In the genomic region with DNA sequence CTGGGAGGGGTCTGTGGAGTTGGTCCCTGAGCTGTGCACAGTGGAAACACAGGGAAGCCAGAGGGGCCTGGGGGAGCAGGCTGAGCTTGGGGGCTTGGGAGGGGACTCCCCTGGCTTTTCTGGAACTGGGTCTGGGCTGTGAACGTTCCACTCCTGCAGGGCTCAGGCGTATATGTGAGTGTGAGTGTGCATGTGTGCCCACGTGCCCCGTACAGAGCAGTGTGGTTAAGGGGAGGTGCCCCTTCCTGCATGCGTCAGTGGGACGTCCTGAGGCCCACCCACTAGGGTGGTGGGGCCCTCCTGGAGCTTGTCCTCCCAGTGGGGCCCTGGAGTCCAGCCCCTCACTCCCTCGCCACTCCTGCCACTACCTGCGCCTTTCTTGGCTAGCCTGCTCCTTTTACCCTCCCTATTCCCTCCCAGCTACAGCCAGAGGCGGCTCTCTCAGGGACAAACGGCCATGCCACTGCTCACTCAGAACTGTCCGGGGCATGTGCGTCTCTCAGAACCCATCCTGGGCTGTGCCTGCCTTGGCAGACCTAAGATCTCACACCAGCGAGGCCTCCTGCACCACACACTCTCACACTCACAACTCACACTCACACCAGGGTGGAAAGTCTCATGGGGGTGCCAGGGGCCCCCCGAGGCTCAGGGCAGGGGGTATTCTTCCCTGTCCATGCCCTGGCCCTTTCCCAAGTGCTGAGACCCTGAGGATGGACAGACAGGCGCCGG, we compare ENCODE assay signal across 7 cellular contexts. TPM values are rescaled to one million over a fixed set of nuclear protein-coding genes. Genes with fewer than 3 reads are reported as not detected.
A peak's percentile ranks its signal among the peaks of the same experiment; 100 is the strongest.
DNase-seq lines count a peak whose midpoint lies in the region; ATAC-seq, FAIRE-seq and TF ChIP-seq lines count a peak whose summit lies in the region.
"Not testable (repeated sequence)": the region's sequence is repeated elsewhere in the genome, so short reads cannot be mapped to it uniquely, and the experiment has no call there.

No MANE protein-coding gene starts in this region.

- not testable (repeated sequence) for H2AFZ ChIP-seq in KMS-11 (ENCODE audit: low read depth); SU-DHL-6 (ENCODE audit: low read depth, low read length, severe bottlenecking)

- not testable (repeated sequence) for H3K4me3 ChIP-seq in KMS-11 (IDR thresholded peaks at IDR 0.05; ENCODE audit: insufficient read depth, low read depth, low read length); SU-DHL-6 (ENCODE audit: insufficient read depth, low read length, poor library complexity, severe bottlenecking); spleen

- H3K79me2 ChIP-seq in KMS-11 (ENCODE audit: insufficient read depth, low read depth); SU-DHL-6 (ENCODE audit: insufficient read depth, low read length): not testable (repeated sequence)

- H3K27me3 Mint-ChIP-seq in activated naive CD8-positive, alpha-beta T cell treated with anti-CD3 and anti-CD28 coated beads, Interleukin-2, amount 50 U/mL, for 24 hours: not testable (repeated sequence)

- H3K27ac ChIP-seq in KMS-11 (peak overlapping the region; percentile 79), SU-DHL-6 (ENCODE audit: low read depth, low read length) (peak overlapping the region; percentile 93), spleen (peak overlapping the region in 5 of 8 donors; percentile 14 to 84 (median 70))

- intact Hi-C loops in left colon (cut with DNase I, micrococcal nuclease): loop anchor here in 1 of 2 donors (10.0 kb wide), 1 partner anchor 118 kb away; no protein-coding TSS in a partner anchor
- intact Hi-C loops in spleen (cut with DNase I; ENCODE audit: low total_unique reads): not testable (repeated sequence)

- H3F3A ChIP-seq in SU-DHL-6 (ENCODE audit: insufficient read depth): not testable (repeated sequence)

- H3K9me2 ChIP-seq in SU-DHL-6 (replicated peaks; ENCODE audit: insufficient read depth, low read length): not testable (repeated sequence)

- H3K9me3 Mint-ChIP-seq in activated naive CD8-positive, alpha-beta T cell treated with anti-CD3 and anti-CD28 coated beads, Interleukin-2, amount 50 U/mL, for 24 hours: not testable (repeated sequence)

- not testable (repeated sequence) for H3K27me3 ChIP-seq in KMS-11 (ENCODE audit: insufficient read depth, low read depth); SU-DHL-6 (ENCODE audit: low read length); spleen (replicated peaks in 1 of 7)

- not testable (repeated sequence) for TF ChIP-seq POLR2A in GM12892 (IDR thresholded peaks at IDR 0.05; ENCODE audit: low read depth, low read length); spleen (IDR thresholded peaks at IDR 0.05)

- peak overlapping the region; percentile 36 for H3K4me2 ChIP-seq in KMS-11
- H3K4me2 ChIP-seq in SU-DHL-6 (ENCODE audit: low read depth, low read length, poor library complexity, severe bottlenecking): peak overlapping the region; percentile 30

- 0 out of 2 replicates have a peak, but pooled peaks have one; percentile 5 for TF ChIP-seq CTCF in KMS-11 (conservative IDR thresholded peaks at IDR 0.05; ENCODE audit: low read depth, low read length)
- not testable (repeated sequence) for TF ChIP-seq CTCF in SU-DHL-6 (IDR thresholded peaks at IDR 0.05; ENCODE audit: insufficient read depth, low read length, poor library complexity, severe bottlenecking); spleen (IDR thresholded peaks at IDR 0.05 in 8 of 11, conservative IDR thresholded peaks at IDR 0.05 in 3 of 11)

- H3K4me1 ChIP-seq in KMS-11 (ENCODE audit: low read depth, poor library complexity, severe bottlenecking) (peaks cover 51% of the 10 kb centered on the region), spleen (peaks cover 0 to 11% (median 3%) of the 10 kb centered on the region in 6 donors)

- H3K9ac ChIP-seq in KMS-11 (peak overlapping the region; percentile 43; the same call in 1 of the 2 replicates), SU-DHL-6 (ENCODE audit: low read length) (peak overlapping the region; percentile 62)

- not testable (repeated sequence) for H3K36me3 ChIP-seq in KMS-11 (ENCODE audit: insufficient read depth); SU-DHL-6 (ENCODE audit: low read length); spleen

- H3K4me1 Mint-ChIP-seq in activated naive CD8-positive, alpha-beta T cell treated with anti-CD3 and anti-CD28 coated beads, Interleukin-2, amount 50 U/mL, for 24 hours: not testable (repeated sequence)

- DNase-seq in GM12892 (ENCODE audit: insufficient read length); activated naive CD8-positive, alpha-beta T cell treated with anti-CD3 and anti-CD28 coated beads, Interleukin-2, amount 50 U/mL, for 24 hours; left colon: not testable (repeated sequence)
- peak; percentile 82 for DNase-seq in spleen

- peak; percentile 76 for FAIRE-seq in GM12892 (lab: Jason Lieb, UNC)

- H3K9me3 ChIP-seq in SU-DHL-6 (ENCODE audit: insufficient read depth, low read length); spleen: not testable (repeated sequence)

- H3K36me3 Mint-ChIP-seq in activated naive CD8-positive, alpha-beta T cell treated with anti-CD3 and anti-CD28 coated beads, Interleukin-2, amount 50 U/mL, for 24 hours (ENCODE audit: low read depth): not testable (repeated sequence)

- not testable (repeated sequence) for H3K4me3 Mint-ChIP-seq in activated naive CD8-positive, alpha-beta T cell treated with anti-CD3 and anti-CD28 coated beads, Interleukin-2, amount 50 U/mL, for 24 hours

- not testable (repeated sequence) for H4K20me1 ChIP-seq in KMS-11 (ENCODE audit: insufficient read depth); SU-DHL-6 (ENCODE audit: low read depth, low read length)

- ATAC-seq in GM19463 (IDR thresholded peaks at IDR 0.05; ENCODE audit: unreplicated experiment) (peak; percentile 19), left colon (peak; percentile 29)
- peak; percentile 44 for ATAC-seq in activated naive CD8-positive, alpha-beta T cell treated with anti-CD3 and anti-CD28 coated beads, Interleukin-2, amount 50 U/mL, for 24 hours

- 40 to 50% (median 49%) methylated on average over 9 to 14 of the region's 16 CpGs; no CpG with 5 or more reads in 2 of the 5 donors for WGBS in spleen, 5 donors

- H3K27ac Mint-ChIP-seq in activated naive CD8-positive, alpha-beta T cell treated with anti-CD3 and anti-CD28 coated beads, Interleukin-2, amount 50 U/mL, for 24 hours: not testable (repeated sequence)

RNA-seq across cellular contexts. Expression of gene TMEM121, which starts 59.9 kb away (rescaled TPM):
- polyA plus RNA-seq in GM12892 (2012; ENCODE audit: missing spikeins): not detected
- under 1 TPM; 0.37 to 0.95 TPM for total RNA-seq in left colon
- total RNA-seq in spleen: 10 to 100 TPM in 1 of 7 donors, 1 to 10 TPM in 6; 3.4 to 10.4 (median 4.6) TPM
- 1 to 10 TPM; 3.3 to 6.0 (median 3.6) TPM for polyA plus RNA-seq in spleen
